22 cellular contexts compared by ENCODE assay signal in the genomic region with DNA sequence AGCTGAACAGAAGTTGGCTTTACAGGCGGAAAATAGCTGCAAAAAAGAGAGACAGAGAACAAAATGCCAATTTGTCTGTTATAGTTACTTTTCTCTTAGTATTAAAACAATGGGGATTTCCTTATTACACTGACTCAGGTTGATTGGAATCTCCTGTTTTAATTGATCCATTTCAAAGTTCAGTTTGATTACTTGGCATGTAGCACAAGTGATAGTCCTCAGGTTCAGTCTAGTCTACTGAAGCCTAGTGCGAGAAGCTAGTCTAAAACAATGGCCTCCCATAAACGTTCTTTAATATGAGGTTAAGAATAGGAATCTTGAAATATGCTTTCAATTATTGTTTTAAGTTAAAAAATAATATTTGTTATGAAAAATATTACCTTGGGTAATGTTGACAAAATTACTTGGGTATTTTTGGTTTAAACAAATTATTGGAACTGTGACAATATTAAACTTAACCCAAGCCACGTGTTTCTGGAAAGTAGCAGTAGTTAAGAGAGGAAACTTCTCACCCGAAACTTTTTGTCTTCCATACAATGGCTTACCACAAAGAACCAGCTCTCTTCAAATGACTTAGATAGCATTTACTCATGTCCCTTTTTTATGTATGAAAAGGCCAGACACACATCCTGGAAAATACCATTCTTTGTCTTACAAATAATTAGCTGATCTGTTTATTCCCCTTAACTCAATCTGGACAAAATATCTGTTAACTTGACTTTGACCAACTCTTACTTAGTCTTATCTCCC.
DNase-seq lines count a peak whose midpoint lies in the region; ATAC-seq and TF ChIP-seq lines count a peak whose summit lies in the region.
"Had no signal": no experiment of that assay in that cellular context is flagged by ENCODE, and none has a peak within 500 bp of the region (broad histone marks: within the 10 kb centered on the region; RNA-seq: fewer than 3 reads in every experiment).

No MANE protein-coding gene starts in this region.

- no peak overlapping the region for H3K4me3 Mint-ChIP-seq in progenitor cell of endocrine pancreas (ENCODE audit: low read depth)
- H3K4me3 Mint-ChIP-seq: CD4-positive, alpha-beta memory T cell; T-cell had no signal

- H3K4me1 Mint-ChIP-seq in progenitor cell of endocrine pancreas (ENCODE audit: low read depth), result peaks cover 7% of the 10 kb centered on the region
- H3K4me1 Mint-ChIP-seq: CD4-positive, alpha-beta memory T cell; T-cell had no signal

- H3K27ac Mint-ChIP-seq in progenitor cell of endocrine pancreas, result peak overlapping the region; percentile 2
- H3K27ac Mint-ChIP-seq: CD4-positive, alpha-beta memory T cell; T-cell had no signal

- no peaks in the 10 kb centered on the region for H3K4me1 ChIP-seq in upper lobe of left lung
- H3K4me1 ChIP-seq: SJSA1 had no signal

- no peak for TF ChIP-seq POLR2A in upper lobe of left lung (IDR thresholded peaks at IDR 0.05)

- no peaks in the 10 kb centered on the region for H3K27me3 ChIP-seq in upper lobe of left lung
- H3K27me3 ChIP-seq: SJSA1 had no signal

- TF ChIP-seq CTCF in progenitor cell of endocrine pancreas (IDR thresholded peaks at IDR 0.05; ENCODE audit: unreplicated experiment) (no peak), upper lobe of left lung (IDR thresholded peaks at IDR 0.05) (no peak)

- no peaks in the 10 kb centered on the region for H3K27me3 Mint-ChIP-seq in progenitor cell of endocrine pancreas
- H3K27me3 Mint-ChIP-seq: CD4-positive, alpha-beta memory T cell; T-cell had no signal

- H3K9me3 Mint-ChIP-seq in progenitor cell of endocrine pancreas (ENCODE audit: low read depth), result peaks cover 8% of the 10 kb centered on the region

- H3K36me3 Mint-ChIP-seq in progenitor cell of endocrine pancreas (ENCODE audit: insufficient read depth), result peaks cover 3% of the 10 kb centered on the region
- H3K36me3 Mint-ChIP-seq: CD4-positive, alpha-beta memory T cell; T-cell had no signal

- TF ChIP-seq EP300 in upper lobe of left lung (IDR thresholded peaks at IDR 0.05), result no peak

- 76 to 78% methylated on average over 5 of the region's 5 CpGs for WGBS in upper lobe of left lung, 2 donors

- no peaks in the 10 kb centered on the region for H3K9me3 ChIP-seq in upper lobe of left lung

- ATAC-seq in GM18870 (IDR thresholded peaks at IDR 0.05; ENCODE audit: unreplicated experiment) (peak; percentile 57), GM19468 (IDR thresholded peaks at IDR 0.05; ENCODE audit: extremely low read depth, unreplicated experiment) (peak; percentile 32), HG02870 (IDR thresholded peaks at IDR 0.05; ENCODE audit: unreplicated experiment) (peak; percentile 53), HG02571 (IDR thresholded peaks at IDR 0.05; ENCODE audit: unreplicated experiment) (no peak), upper lobe of left lung (ENCODE audit: low FRiP score in 2 of 2) (no peak)
- ATAC-seq: T-cell had no signal

- DNase-seq in progenitor cell of endocrine pancreas (ENCODE audit: low spot score, unreplicated experiment), result no peak
- DNase-seq in upper lobe of left lung, result no peak
- DNase-seq in epidermal melanocyte (ENCODE audit: insufficient read length, low spot score), result no peak
- DNase-seq: C1 segment of cervical spinal cord; CD4-positive, alpha-beta memory T cell; COR-L47; Karpas-422; NCI-H1105 treated with DMSO at 0.1 percent for 48 hours; NCI-H146; NCI-H1930; NCI-H2107; NCI-H446; NCI-H524 treated with DMSO at 0.1 percent for 48 hours; NCI-H82; PC-9; Right ventricle myocardium superior; T-cell had no signal

- no peak overlapping the region for H3K4me3 ChIP-seq in upper lobe of left lung
- H3K4me3 ChIP-seq: PC-9, SJSA1 had no signal

- no peak overlapping the region for H3K27ac ChIP-seq in upper lobe of left lung
- H3K27ac ChIP-seq: PC-9, SJSA1 had no signal

- no peaks in the 10 kb centered on the region for H3K36me3 ChIP-seq in upper lobe of left lung
- H3K36me3 ChIP-seq: SJSA1 had no signal

Comparison
In these comparisons a context has a peak if more than half of its experiments do, and no peak if none do; other contexts are left out.
1. ATAC-seq: peak in GM18870 (single experiment), GM19468 (single experiment) and HG02870 (single experiment); none in HG02571 (single experiment) and upper lobe of left lung (0 of 2).